ENCODE assay signal across 1 cellular context in the genomic region with DNA sequence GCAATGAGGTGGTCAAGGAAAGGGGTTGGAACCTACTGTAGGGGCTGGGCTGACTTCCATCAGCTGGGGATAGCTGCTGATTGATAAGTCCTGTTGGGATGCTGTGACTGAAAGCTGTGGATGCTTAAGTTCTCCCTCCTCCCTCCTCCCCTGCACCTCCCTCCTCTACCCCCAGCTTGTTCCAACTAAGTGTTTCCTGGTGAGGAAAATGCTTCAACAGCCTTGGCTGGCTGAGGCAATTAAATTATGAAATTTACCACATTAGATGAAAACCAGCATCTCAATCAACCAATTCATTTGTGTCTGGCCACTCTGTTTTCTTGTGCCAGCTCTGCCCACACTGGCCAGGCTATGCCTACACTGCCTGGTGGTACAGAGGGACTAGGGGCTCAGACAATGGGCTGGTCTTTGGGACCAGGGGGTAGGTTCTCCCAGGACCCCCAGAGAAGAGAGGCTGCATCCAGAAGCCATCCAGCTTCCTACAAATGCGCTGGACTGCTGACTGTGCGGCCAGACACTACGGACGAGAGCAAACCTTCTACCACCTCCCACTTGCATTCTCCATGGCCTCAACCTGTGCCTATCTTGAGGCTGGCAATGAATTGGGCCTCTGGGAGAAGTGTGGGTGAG.
TF ChIP-seq lines count a peak whose summit lies in the region.

No MANE protein-coding gene starts in this region.

TF ChIP-seq in IMR-90, 13 proteins besides CTCF, POLR2A, EP300 and RAD21:
- TF ChIP-seq, protein P1, sequence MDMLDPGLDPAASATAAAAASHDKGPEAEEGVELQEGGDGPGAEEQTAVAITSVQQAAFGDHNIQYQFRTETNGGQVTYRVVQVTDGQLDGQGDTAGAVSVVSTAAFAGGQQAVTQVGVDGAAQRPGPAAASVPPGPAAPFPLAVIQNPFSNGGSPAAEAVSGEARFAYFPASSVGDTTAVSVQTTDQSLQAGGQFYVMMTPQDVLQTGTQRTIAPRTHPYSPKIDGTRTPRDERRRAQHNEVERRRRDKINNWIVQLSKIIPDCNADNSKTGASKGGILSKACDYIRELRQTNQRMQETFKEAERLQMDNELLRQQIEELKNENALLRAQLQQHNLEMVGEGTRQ (IDR thresholded peaks at IDR 0.05; ENCODE audit: low read depth, low read length), result no peak
- TF ChIP-seq NFE2L2 (IDR thresholded peaks at IDR 0.05; ENCODE audit: low read depth, low read length) (no peak), SMC3 (IDR thresholded peaks at IDR 0.05; ENCODE audit: low read depth, low read length) (no peak), BHLHE40 (IDR thresholded peaks at IDR 0.05; ENCODE audit: low read depth, low read length) (no peak), RCOR1 (IDR thresholded peaks at IDR 0.05; ENCODE audit: insufficient replicate concordance, low read length) (no peak), RFX5 (IDR thresholded peaks at IDR 0.05; ENCODE audit: low read depth, low read length) (no peak), CHD1 (IDR thresholded peaks at IDR 0.05; ENCODE audit: low read depth, low read length) (no peak), MXI1 (IDR thresholded peaks at IDR 0.05; ENCODE audit: borderline replicate concordance, low read depth, low read length) (no peak), MAFK (IDR thresholded peaks at IDR 0.05; ENCODE audit: low read depth, low read length) (no peak), FOS (IDR thresholded peaks at IDR 0.05; ENCODE audit: low read depth, low read length) (no peak), MAZ (IDR thresholded peaks at IDR 0.05; ENCODE audit: borderline replicate concordance, low read depth, low read length) (no peak), CEBPB (IDR thresholded peaks at IDR 0.05; ENCODE audit: low read depth, low read length) (no peak)
- TF ChIP-seq, protein P2, sequence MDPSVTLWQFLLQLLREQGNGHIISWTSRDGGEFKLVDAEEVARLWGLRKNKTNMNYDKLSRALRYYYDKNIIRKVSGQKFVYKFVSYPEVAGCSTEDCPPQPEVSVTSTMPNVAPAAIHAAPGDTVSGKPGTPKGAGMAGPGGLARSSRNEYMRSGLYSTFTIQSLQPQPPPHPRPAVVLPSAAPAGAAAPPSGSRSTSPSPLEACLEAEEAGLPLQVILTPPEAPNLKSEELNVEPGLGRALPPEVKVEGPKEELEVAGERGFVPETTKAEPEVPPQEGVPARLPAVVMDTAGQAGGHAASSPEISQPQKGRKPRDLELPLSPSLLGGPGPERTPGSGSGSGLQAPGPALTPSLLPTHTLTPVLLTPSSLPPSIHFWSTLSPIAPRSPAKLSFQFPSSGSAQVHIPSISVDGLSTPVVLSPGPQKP (IDR thresholded peaks at IDR 0.05; ENCODE audit: borderline replicate concordance, low read depth, low read length), result no peak
TF ChIP-seq in IMR-90: peak in this region for 0.
